ENCODE assay signal across 8 cellular contexts in genomic region chr4:37685211-37685725, GRCh38. TPM values are rescaled to one million over a fixed set of nuclear protein-coding genes. Genes with fewer than 3 reads are reported as not detected.
A peak's percentile ranks its signal among the peaks of the same experiment; 100 is the strongest.
DNase-seq lines count a peak whose midpoint lies in the region; ATAC-seq and TF ChIP-seq lines count a peak whose summit lies in the region.

No MANE protein-coding gene starts in this region.

- H3K27ac ChIP-seq in left ventricle myocardium inferior (replicated peaks) = peak overlapping the region; percentile 97

- peak overlapping the region; percentile 92 for H3K4me3 ChIP-seq in left ventricle myocardium inferior
- peak overlapping the region; percentile 89 for H3K4me3 ChIP-seq in skeletal muscle cell (ENCODE audit: low read depth, low read length)

- no peaks in the 10 kb centered on the region for H3K36me3 ChIP-seq in left ventricle myocardium inferior

- TF ChIP-seq CTCF in left ventricle myocardium inferior (IDR thresholded peaks at IDR 0.05; ENCODE audit: borderline replicate concordance) = no peak

- intact Hi-C loops in left ventricle myocardium inferior (cut with micrococcal nuclease) = loop anchor here (10.0 kb wide), 1 partner anchor 80 kb away; no protein-coding TSS in a partner anchor

- ATAC-seq in HG02678 (IDR thresholded peaks at IDR 0.05; ENCODE audit: unreplicated experiment) (no peak), GM18868 (IDR thresholded peaks at IDR 0.05; ENCODE audit: unreplicated experiment) (no peak)

- DNase-seq in ELR (ENCODE audit: low read depth) (peak; percentile 50), M059J (ENCODE audit: low read depth) (peak; percentile 60), left ventricle myocardium inferior (no peak), skeletal muscle cell (ENCODE audit: low read depth) (peak; percentile 45), COLO668 (lab: John Stamatoyannopoulos, UW; ENCODE audit: unreplicated experiment) (no peak)
- DNase-seq in activated T-helper 9 cell treated with anti-CD3 and anti-CD28 coated beads, Interleukin-2, amount 50 U/mL, for 16 hours (ENCODE audit: low read depth) = peak; percentile 16

- no peaks in the 10 kb centered on the region for H3K9me3 ChIP-seq in left ventricle myocardium inferior (replicated peaks)

- H3K4me1 ChIP-seq in left ventricle myocardium inferior = peaks cover 48% of the 10 kb centered on the region

- H3K27me3 ChIP-seq in left ventricle myocardium inferior (ENCODE audit: low read depth) = no peaks in the 10 kb centered on the region

RNA-seq across cellular contexts. Expression of gene RELL1, which starts 0.9 kb away (rescaled TPM):
- 38.2 and 46.7 TPM in 2 replicates for total RNA-seq in M059J (2014; rRNA removed; shearing (Covaris generic))
- 22.2 TPM for total RNA-seq in left ventricle myocardium inferior

Comparison
In these comparisons a context has a peak if more than half of its experiments do, and no peak if none do; other contexts are left out.
1. DNase-seq: peak in ELR (single experiment), M059J (single experiment), activated T-helper 9 cell treated with anti-CD3 and anti-CD28 coated beads, Interleukin-2, amount 50 U/mL, for 16 hours (single experiment) and skeletal muscle cell (single experiment); none in left ventricle myocardium inferior (single experiment) and COLO668 (single experiment).